Comparison of ENCODE assay signal across 23 cellular contexts in the genomic region with DNA sequence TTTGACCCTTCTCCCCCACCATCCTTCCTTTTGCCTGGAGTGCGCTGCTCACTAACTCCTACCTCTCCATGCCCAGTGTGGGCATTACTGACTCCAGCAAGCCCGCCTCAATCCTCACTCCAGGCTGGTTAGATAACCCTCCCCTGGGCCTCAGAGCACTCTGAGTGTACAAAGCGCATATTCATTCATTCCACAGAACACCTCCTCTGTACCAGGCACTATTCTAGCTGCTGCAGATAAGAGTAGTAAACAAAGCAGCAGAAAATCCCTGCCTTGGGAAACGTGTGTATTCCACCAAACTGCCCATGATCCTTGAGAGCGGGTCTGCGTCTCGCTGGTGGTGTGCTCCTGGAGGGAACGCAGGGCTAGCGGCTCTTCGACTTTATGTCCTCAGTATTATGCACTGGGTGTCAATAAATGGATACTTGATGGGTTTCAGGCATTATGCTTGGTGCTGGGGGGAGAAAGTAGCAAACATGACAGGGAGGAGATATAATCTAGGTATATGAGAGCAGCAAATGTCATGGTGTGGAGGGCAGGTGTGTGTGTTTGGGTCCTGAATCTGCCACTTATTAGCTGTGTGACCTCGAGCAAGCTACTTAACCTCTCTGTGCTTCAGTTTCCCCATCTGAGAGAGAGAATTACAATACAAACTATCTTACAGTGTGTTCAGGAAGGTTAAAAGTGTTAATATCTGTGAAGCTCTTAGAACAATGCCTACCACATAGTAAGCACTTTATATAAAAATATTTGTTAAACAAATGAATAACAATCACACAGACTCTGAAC. TPM values are rescaled to one million over a fixed set of nuclear protein-coding genes. Genes with fewer than 3 reads are reported as not detected.
A peak's percentile ranks its signal among the peaks of the same experiment; 100 is the strongest.
DNase-seq lines count a peak whose midpoint lies in the region; ATAC-seq, FAIRE-seq and TF ChIP-seq lines count a peak whose summit lies in the region.
"Had no signal": no experiment of that assay in that cellular context is flagged by ENCODE, and none has a peak within 500 bp of the region (broad histone marks: within the 10 kb centered on the region; RNA-seq: fewer than 3 reads in every experiment).

No MANE protein-coding gene starts in this region.

- no peaks in the 10 kb centered on the region for H3K36me3 ChIP-seq in NT2/D1 (ENCODE audit: insufficient read depth, insufficient read length, low read length)
- H3K36me3 ChIP-seq in upper lobe of left lung = no peaks in the 10 kb centered on the region
- no peaks in the 10 kb centered on the region for H3K36me3 ChIP-seq in adrenal gland (replicated peaks in 1 of 2)
- H3K36me3 ChIP-seq: MG63 had no signal

- no peak for FAIRE-seq in D721Med (lab: Jason Lieb, UNC)

- H3K27me3 Mint-ChIP-seq in endothelial cell (ENCODE audit: unreplicated experiment) = peaks cover 11% of the 10 kb centered on the region

- no peak overlapping the region for H3K4me3 Mint-ChIP-seq in endothelial cell (ENCODE audit: unreplicated experiment)
- H3K4me3 Mint-ChIP-seq: CD4-positive, alpha-beta memory T cell had no signal

- peaks cover 40% of the 10 kb centered on the region for H3K4me1 ChIP-seq in NT2/D1 (ENCODE audit: insufficient read depth, insufficient read length)
- peaks cover 0 to 11% (median 4%) of the 10 kb centered on the region in 4 donors for H3K4me1 ChIP-seq in upper lobe of left lung
- no peaks in the 10 kb centered on the region for H3K4me1 ChIP-seq in adrenal gland (replicated peaks in 1 of 2)

- H3K27ac Mint-ChIP-seq in endothelial cell (ENCODE audit: unreplicated experiment) = peak overlapping the region; percentile 48

- DNase-seq in COLO829 (ENCODE audit: low spot score) = peak; percentile 20
- DNase-seq in NT2/D1 (ENCODE audit: low read depth, low spot score) = no peak
- no peak for DNase-seq in endothelial cell (ENCODE audit: low spot score)
- DNase-seq in pons (ENCODE audit: low spot score) = peak; percentile 78
- no peak for DNase-seq in activated CD4-positive, alpha-beta T cell treated with anti-CD3 and anti-CD28 coated beads for 1 hour
- DNase-seq in upper lobe of left lung = no peak
- no peak for DNase-seq in D721Med (ENCODE audit: insufficient read length, low spot score)
- no peak for DNase-seq in adrenal gland
- DNase-seq: CD4-positive, alpha-beta memory T cell; DMS79; Karpas-422; MG63; NCI-H1105; NCI-H1694 treated with DMSO at 0.1 percent for 48 hours; NCI-H446; NCI-H69; SIG-M5 had no signal

- TF ChIP-seq CTCF in endothelial cell (IDR thresholded peaks at IDR 0.05; ENCODE audit: unreplicated experiment) = no peak
- TF ChIP-seq CTCF in upper lobe of left lung (IDR thresholded peaks at IDR 0.05) = no peak
- TF ChIP-seq CTCF in D721Med (IDR thresholded peaks at IDR 0.05; ENCODE audit: insufficient read depth, missing control alignments) = no peak
- TF ChIP-seq CTCF in adrenal gland (IDR thresholded peaks at IDR 0.05) = no peak

- H3K9me3 ChIP-seq in NT2/D1 (ENCODE audit: insufficient read depth, low read length) (no peaks in the 10 kb centered on the region), upper lobe of left lung (no peaks in the 10 kb centered on the region), adrenal gland (replicated peaks in 1 of 3) (no peaks in the 10 kb centered on the region)
- H3K9me3 ChIP-seq: MG63 had no signal

- no peaks in the 10 kb centered on the region for H3K9me3 Mint-ChIP-seq in endothelial cell (ENCODE audit: unreplicated experiment)
- H3K9me3 Mint-ChIP-seq: CD4-positive, alpha-beta memory T cell had no signal

- H3K27me3 ChIP-seq in NT2/D1 (ENCODE audit: insufficient read depth, insufficient read length) (no peaks in the 10 kb centered on the region), upper lobe of left lung (no peaks in the 10 kb centered on the region), adrenal gland (no peaks in the 10 kb centered on the region)
- H3K27me3 ChIP-seq: MG63 had no signal

- intact Hi-C loops in adrenal gland (cut with DNase I) = no loop called here

- no peak for TF ChIP-seq EP300 in upper lobe of left lung (IDR thresholded peaks at IDR 0.05)

- H3K9ac ChIP-seq in NT2/D1 (ENCODE audit: insufficient read length, low read depth) = peak overlapping the region; percentile 4

- no peak for ATAC-seq in upper lobe of left lung (ENCODE audit: low FRiP score in 2 of 2)
- ATAC-seq: HCT116 had no signal

- no peak overlapping the region for H3K27ac ChIP-seq in upper lobe of left lung
- no peak overlapping the region for H3K27ac ChIP-seq in adrenal gland

- whole genome bisulfite sequencing in upper lobe of left lung, 2 donors = 77 to 84% methylated on average over 11 of the region's 11 CpGs
- 85 to 86% (median 86%) methylated on average over 11 of the region's 11 CpGs for WGBS in adrenal gland, 4 donors

- H3K4me3 ChIP-seq in NT2/D1 (ENCODE audit: insufficient read length, low read depth) (no peak overlapping the region), upper lobe of left lung (no peak overlapping the region), adrenal gland (no peak overlapping the region)
- H3K4me3 ChIP-seq: MG63 had no signal

- H3K4me1 Mint-ChIP-seq in endothelial cell (ENCODE audit: unreplicated experiment) = no peaks in the 10 kb centered on the region
- H3K4me1 Mint-ChIP-seq: CD4-positive, alpha-beta memory T cell had no signal

- TF ChIP-seq POLR2A in upper lobe of left lung (IDR thresholded peaks at IDR 0.05) (no peak), adrenal gland (IDR thresholded peaks at IDR 0.05) (no peak)

- H3K36me3 Mint-ChIP-seq in endothelial cell (ENCODE audit: low read depth, unreplicated experiment) = peaks cover 6% of the 10 kb centered on the region
- H3K36me3 Mint-ChIP-seq: CD4-positive, alpha-beta memory T cell had no signal

RNA-seq across cellular contexts. Expression of gene SLC22A8, which starts 3.0 kb away (rescaled TPM):
- not detected for total RNA-seq in endothelial cell (ENCODE audit: unreplicated experiment)
- not detected for total RNA-seq in upper lobe of left lung
- not detected for total RNA-seq in adrenal gland
- not detected for polyA plus RNA-seq in adrenal gland
- total RNA-seq: A172; CD4-positive, alpha-beta memory T cell; G401; OCI-LY7; RPMI7951 had no signal
- polyA plus RNA-seq: BJ; CD4-positive, alpha-beta memory T cell had no signal

RNA-seq across cellular contexts. Expression of gene SLC22A6, which starts 27.9 kb away (rescaled TPM):
- not detected for total RNA-seq in endothelial cell (ENCODE audit: unreplicated experiment)
- total RNA-seq in upper lobe of left lung = not detected
- total RNA-seq in adrenal gland = not detected
- polyA plus RNA-seq in adrenal gland = not detected
- total RNA-seq: A172; CD4-positive, alpha-beta memory T cell; G401; OCI-LY7; RPMI7951 had no signal
- polyA plus RNA-seq: BJ; CD4-positive, alpha-beta memory T cell had no signal

Comparison
In these comparisons a context has a peak if more than half of its experiments do, and no peak if none do; other contexts are left out.
1. DNase-seq: peak in COLO829 (single experiment) and pons (single experiment); none in NT2/D1 (single experiment), endothelial cell (single experiment), activated CD4-positive, alpha-beta T cell treated with anti-CD3 and anti-CD28 coated beads for 1 hour (single experiment), upper lobe of left lung (0 of 2), D721Med (single experiment) and adrenal gland (0 of 7).